ENCODE assay signal across 8 cellular contexts in the genomic region with DNA sequence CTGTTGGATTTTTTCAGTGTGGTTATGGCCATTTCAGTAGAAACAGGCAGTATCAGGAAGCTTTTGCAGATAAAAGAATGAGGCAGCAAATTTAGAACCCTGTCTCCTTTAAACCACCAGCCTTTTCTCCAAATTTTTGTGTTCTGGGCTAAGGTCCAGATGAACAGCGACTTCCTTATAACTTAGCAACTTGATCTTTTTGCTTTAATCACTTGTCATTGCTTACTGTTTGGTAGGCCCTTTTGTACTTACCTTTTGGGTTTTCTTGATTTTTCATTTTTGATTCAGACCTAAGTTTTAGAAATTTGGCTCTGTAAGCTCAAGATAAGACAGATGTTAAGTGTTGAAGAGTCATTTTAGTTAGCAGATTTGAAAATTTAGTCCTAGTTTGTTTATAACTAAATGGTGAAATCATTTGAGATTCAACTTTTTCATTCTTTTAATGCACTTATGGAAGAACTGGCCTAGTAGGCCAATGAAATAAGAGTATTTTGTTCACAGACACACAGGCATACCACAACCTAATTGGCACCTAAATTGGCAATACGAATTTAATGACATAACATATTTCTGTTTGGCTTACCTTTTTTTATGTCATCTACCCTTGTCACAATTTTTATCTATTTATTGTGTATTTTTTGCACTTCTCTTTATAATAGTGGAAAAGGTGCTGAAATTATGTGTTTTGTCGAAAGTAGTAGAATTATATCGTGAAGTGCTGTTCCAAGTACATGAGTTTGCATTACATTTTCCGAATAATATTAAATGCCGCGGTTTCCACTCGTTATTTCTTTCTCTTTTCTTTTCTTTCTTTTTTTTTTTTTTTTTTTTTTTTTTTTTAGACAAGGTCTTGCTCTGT. TPM values are rescaled to one million over a fixed set of nuclear protein-coding genes. Genes with fewer than 3 reads are reported as not detected.
DNase-seq lines count a peak whose midpoint lies in the region; ATAC-seq and TF ChIP-seq lines count a peak whose summit lies in the region.

No MANE protein-coding gene starts in this region.

- TF ChIP-seq POLR2A in gastrocnemius medialis (IDR thresholded peaks at IDR 0.05): no peak

- TF ChIP-seq CTCF in epithelial cell of esophagus (IDR thresholded peaks at IDR 0.05; ENCODE audit: insufficient read depth, low read depth, low read length, missing control alignments): no peak
- no peak for TF ChIP-seq CTCF in gastrocnemius medialis (IDR thresholded peaks at IDR 0.05 in 4 of 5, conservative IDR thresholded peaks at IDR 0.05 in 1 of 5)

- in situ Hi-C loops in gastrocnemius medialis (cut with MboI; ENCODE audit: low sequenced_read_pairs in 4 of 4): no loop called here

- H3K4me3 ChIP-seq in epithelial cell of esophagus (ENCODE audit: low read length) (peak overlapping the region; percentile 84), gastrocnemius medialis (peak overlapping the region in 3 of 4 donors; percentile 87 to 98 (median 95))

- DNase-seq in DMS79 treated with DMSO at 0.1 percent for 48 hours (lab: John Stamatoyannopoulos, UW) (peak; percentile 36), DMS79 (lab: John Stamatoyannopoulos, UW) (no peak), RPMI7951 (ENCODE audit: low read depth) (peak; percentile 26), epithelial cell of esophagus (ENCODE audit: low read depth) (no peak), gastrocnemius medialis (no peak), NCI-H2029 treated with DMSO at 0.1 percent for 48 hours (lab: John Stamatoyannopoulos, UW) (no peak), ureter (ENCODE audit: low spot score) (no peak)
- no peak for DNase-seq in activated CD4-positive, alpha-beta T cell treated with anti-CD3 and anti-CD28 coated beads, Interleukin-2, amount 50 U/mL, for 4 hours

- H3K27me3 ChIP-seq in gastrocnemius medialis: no peaks in the 10 kb centered on the region

- no peaks in the 10 kb centered on the region for H3K9me3 ChIP-seq in gastrocnemius medialis

- ATAC-seq in gastrocnemius medialis: no peak

- intact Hi-C loops in gastrocnemius medialis (cut with DNase I; ENCODE audit: low total_unique reads): loop anchor here (5.0 kb wide), 1 partner anchor 129 kb away; the partner anchor contains the start of gene SPINDOC

- peak overlapping the region; percentile 97 to 99 (median 98) for H3K27ac ChIP-seq in gastrocnemius medialis

- H3K4me1 ChIP-seq in gastrocnemius medialis: peaks cover 36 to 61% of the 10 kb centered on the region in 2 donors

- H3K36me3 ChIP-seq in gastrocnemius medialis: no peaks in the 10 kb centered on the region

RNA-seq across cellular contexts. Expression of gene RTN3, which starts 2.1 kb away (rescaled TPM):
- total RNA-seq in RPMI7951 (2014; rRNA removed; shearing (Covaris generic)): 109 and 114 TPM in 2 replicates
- total RNA-seq in gastrocnemius medialis (100 to 1,000 TPM in 1 of 4 donors, 10 to 100 TPM in 3; 45.5 to 112 (median 86.0) TPM), ureter (67.3 TPM)

RNA-seq across cellular contexts. Expression of gene ATL3, which starts 12.2 kb away (rescaled TPM):
- 128 and 139 TPM in 2 replicates for total RNA-seq in RPMI7951 (2014; rRNA removed; shearing (Covaris generic))
- total RNA-seq in gastrocnemius medialis: 10 to 100 TPM; 10.2 to 16.5 (median 12.4) TPM
- total RNA-seq in ureter: 71.0 TPM

Comparison
In these comparisons a context has a peak if more than half of its experiments do, and no peak if none do; other contexts are left out.
1. DNase-seq: peak in DMS79 treated with DMSO at 0.1 percent for 48 hours (single experiment) and RPMI7951 (single experiment); none in DMS79 (single experiment), epithelial cell of esophagus (single experiment), gastrocnemius medialis (0 of 2), NCI-H2029 treated with DMSO at 0.1 percent for 48 hours (single experiment), activated CD4-positive, alpha-beta T cell treated with anti-CD3 and anti-CD28 coated beads, Interleukin-2, amount 50 U/mL, for 4 hours (0 of 2) and ureter (single experiment).